8 cellular contexts compared by ENCODE assay signal in the genomic region with DNA sequence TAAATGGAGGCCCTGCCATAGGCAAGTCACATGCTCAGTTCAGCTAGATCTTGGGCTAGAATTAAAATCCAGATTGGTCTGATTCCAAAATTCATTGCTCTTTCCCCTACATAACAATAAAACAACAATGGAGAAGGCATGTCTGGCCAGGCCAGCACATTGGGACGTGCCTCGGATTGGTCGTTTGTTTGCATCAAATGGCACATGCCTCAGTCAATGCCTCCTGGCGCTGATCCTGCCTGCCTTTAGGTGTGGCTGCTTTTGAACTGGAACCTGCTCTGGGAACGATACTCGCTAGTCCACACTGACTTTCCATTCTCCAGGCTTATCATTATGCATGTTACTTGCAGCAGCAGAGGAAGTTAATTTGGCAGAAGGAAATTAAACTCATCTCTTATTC.
"Had no signal": no experiment of that assay in that cellular context is flagged by ENCODE, and none has a peak within 500 bp of the region (broad histone marks: within the 10 kb centered on the region; RNA-seq: fewer than 3 reads in every experiment).

No MANE protein-coding gene starts in this region.

- H3K4me3 ChIP-seq: GM23248, HAP-1 had no signal

- H3K4me1 ChIP-seq: HAP-1 had no signal

- H3K9me3 ChIP-seq: HAP-1 had no signal

- H3K27ac ChIP-seq: GM23248, HL-60 had no signal

- H3K36me3 ChIP-seq: HAP-1 had no signal

- ATAC-seq: HCT116, HepG2 had no signal

- DNase-seq: GM23248, GOT3, H7, HFFc6 had no signal
